In the genomic region with DNA sequence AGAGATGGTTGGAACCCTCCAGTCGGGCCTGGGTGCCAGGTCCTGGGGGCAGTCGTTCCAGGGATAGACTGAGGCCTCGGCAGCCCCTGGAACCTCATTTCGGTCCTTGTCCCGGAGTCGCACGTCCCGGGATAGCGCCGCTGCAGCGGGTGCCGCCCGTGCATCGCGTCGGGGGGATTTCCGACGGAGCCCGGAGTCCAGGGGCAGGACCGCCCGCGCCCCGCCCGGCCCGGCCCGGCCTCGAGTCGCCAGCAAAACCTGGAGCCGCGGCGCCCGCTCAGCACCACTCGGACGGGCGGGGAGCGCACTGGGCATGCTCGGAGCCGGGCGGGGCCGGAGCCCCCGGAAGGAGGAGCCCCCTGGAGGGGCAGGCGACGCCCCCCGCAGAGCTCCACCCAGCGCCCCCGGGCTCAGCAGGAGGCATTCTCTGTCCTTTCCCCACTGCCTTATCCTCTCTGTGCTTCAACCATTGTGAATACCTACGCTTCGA, we compare ENCODE assay signal across 1 cellular context.
TF ChIP-seq lines count a peak whose summit lies in the region.

No MANE protein-coding gene starts in this region.

TF ChIP-seq in HepG2, 621 proteins besides CTCF, POLR2A, EP300 and RAD21 (continued from another document and continues in another):
- TF ChIP-seq, protein P1, sequence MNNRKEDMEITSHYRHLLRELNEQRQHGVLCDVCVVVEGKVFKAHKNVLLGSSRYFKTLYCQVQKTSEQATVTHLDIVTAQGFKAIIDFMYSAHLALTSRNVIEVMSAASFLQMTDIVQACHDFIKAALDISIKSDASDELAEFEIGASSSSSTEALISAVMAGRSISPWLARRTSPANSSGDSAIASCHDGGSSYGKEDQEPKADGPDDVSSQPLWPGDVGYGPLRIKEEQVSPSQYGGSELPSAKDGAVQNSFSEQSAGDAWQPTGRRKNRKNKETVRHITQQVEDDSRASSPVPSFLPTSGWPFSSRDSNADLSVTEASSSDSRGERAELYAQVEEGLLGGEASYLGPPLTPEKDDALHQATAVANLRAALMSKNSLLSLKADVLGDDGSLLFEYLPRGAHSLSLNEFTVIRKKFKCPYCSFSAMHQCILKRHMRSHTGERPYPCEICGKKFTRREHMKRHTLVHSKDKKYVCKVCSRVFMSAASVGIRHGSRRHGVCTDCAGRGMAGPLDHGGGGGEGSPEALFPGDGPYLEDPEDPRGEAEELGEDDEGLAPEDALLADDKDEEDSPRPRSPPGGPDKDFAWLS (CRISPR knock-in tag; IDR thresholded peaks at IDR 0.05; ENCODE audit: borderline replicate concordance) = no peak
- TF ChIP-seq MIER3 (CRISPR knock-in tag; IDR thresholded peaks at IDR 0.05; ENCODE audit: borderline replicate concordance) (no peak), ELF3 (CRISPR knock-in tag; IDR thresholded peaks at IDR 0.05) (0 out of 2 replicates have a peak, but pooled peaks have one; percentile 41), ZNF33B (CRISPR knock-in tag; IDR thresholded peaks at IDR 0.05) (no peak; the same call in 1 of the 2 replicates), ZNF562 (CRISPR knock-in tag; IDR thresholded peaks at IDR 0.05; ENCODE audit: borderline replicate concordance) (no peak), ZNF678 (CRISPR knock-in tag; IDR thresholded peaks at IDR 0.05) (no peak), KDM1A (CRISPR knock-in tag; IDR thresholded peaks at IDR 0.05) (no peak), NONO (IDR thresholded peaks at IDR 0.05) (no peak), NONO (CRISPR knock-in tag; conservative IDR thresholded peaks at IDR 0.05) (0 out of 2 replicates have a peak, but pooled peaks have one; percentile 62), HDAC1 (CRISPR knock-in tag; IDR thresholded peaks at IDR 0.05) (peak; percentile 74), ZNF530 (CRISPR knock-in tag; IDR thresholded peaks at IDR 0.05; ENCODE audit: low read depth) (no peak), SKI (IDR thresholded peaks at IDR 0.05; ENCODE audit: partially characterized antibody) (peak; percentile 47), PHF20 (CRISPR knock-in tag; IDR thresholded peaks at IDR 0.05) (no peak), MIXL1 (CRISPR knock-in tag; IDR thresholded peaks at IDR 0.05) (no peak; the same call in 1 of the 2 replicates), ZNF225 (CRISPR knock-in tag; IDR thresholded peaks at IDR 0.05) (0 out of 2 replicates have a peak, but pooled peaks have one; percentile 64), KDM5B (CRISPR knock-in tag; IDR thresholded peaks at IDR 0.05; ENCODE audit: borderline replicate concordance) (peak; percentile 80; the same call in 1 of the 2 replicates), ZNF773 (CRISPR knock-in tag; IDR thresholded peaks at IDR 0.05; ENCODE audit: borderline replicate concordance) (no peak), DNMT3B (CRISPR knock-in tag; conservative IDR thresholded peaks at IDR 0.05) (no peak), NFE2L1 (CRISPR knock-in tag; IDR thresholded peaks at IDR 0.05; ENCODE audit: borderline replicate concordance) (no peak), NR2F1 (CRISPR knock-in tag; IDR thresholded peaks at IDR 0.05) (no peak), SP140L (CRISPR knock-in tag; IDR thresholded peaks at IDR 0.05; ENCODE audit: borderline replicate concordance) (no peak), ZNF563 (CRISPR knock-in tag; IDR thresholded peaks at IDR 0.05) (peak; percentile 84), POLR2AphosphoS5 (IDR thresholded peaks at IDR 0.05; ENCODE audit: low read depth, low read length) (peak; percentile 47; the same call in 1 of the 2 replicates), KDM5A (IDR thresholded peaks at IDR 0.05; ENCODE audit: borderline replicate concordance, low read length) (no peak), NRL (CRISPR knock-in tag; IDR thresholded peaks at IDR 0.05; ENCODE audit: borderline replicate concordance) (peak; percentile 81), ZNF660 (CRISPR knock-in tag; IDR thresholded peaks at IDR 0.05; ENCODE audit: borderline replicate concordance, low read depth) (no peak), ZNF224 (CRISPR knock-in tag; IDR thresholded peaks at IDR 0.05) (0 out of 2 replicates have a peak, but pooled peaks have one; percentile 35), ZNF607 (CRISPR knock-in tag; IDR thresholded peaks at IDR 0.05; ENCODE audit: borderline replicate concordance) (no peak), PAWR (CRISPR knock-in tag; IDR thresholded peaks at IDR 0.05; ENCODE audit: borderline replicate concordance) (no peak), MEIS1 (CRISPR knock-in tag; IDR thresholded peaks at IDR 0.05; ENCODE audit: borderline replicate concordance) (peak; percentile 26; the same call in 1 of the 2 replicates), ZNF446 (CRISPR knock-in tag; IDR thresholded peaks at IDR 0.05) (no peak), HMG20B (CRISPR knock-in tag; conservative IDR thresholded peaks at IDR 0.05) (no peak), ZFP82 (CRISPR knock-in tag; IDR thresholded peaks at IDR 0.05; ENCODE audit: borderline replicate concordance) (no peak), HNRNPUL1 (IDR thresholded peaks at IDR 0.05; ENCODE audit: low read depth, low read length) (no peak), ZFP62 (CRISPR knock-in tag; IDR thresholded peaks at IDR 0.05) (no peak), ZNF451 (CRISPR knock-in tag; IDR thresholded peaks at IDR 0.05) (no peak), WIZ (CRISPR knock-in tag; IDR thresholded peaks at IDR 0.05) (no peak), ZNF17 (CRISPR knock-in tag; IDR thresholded peaks at IDR 0.05) (no peak), ZNF136 (CRISPR knock-in tag; IDR thresholded peaks at IDR 0.05; ENCODE audit: low read depth) (no peak), ZNF329 (CRISPR knock-in tag; IDR thresholded peaks at IDR 0.05; ENCODE audit: low read depth) (no peak), NFYB (CRISPR knock-in tag; IDR thresholded peaks at IDR 0.05) (no peak), ZNF101 (CRISPR knock-in tag; IDR thresholded peaks at IDR 0.05; ENCODE audit: borderline replicate concordance, low read depth) (no peak), ZNF674 (CRISPR knock-in tag; IDR thresholded peaks at IDR 0.05; ENCODE audit: low read depth) (no peak), GATA4 (IDR thresholded peaks at IDR 0.05; ENCODE audit: borderline replicate concordance, low read depth) (no peak)
- TF ChIP-seq, protein P2, sequence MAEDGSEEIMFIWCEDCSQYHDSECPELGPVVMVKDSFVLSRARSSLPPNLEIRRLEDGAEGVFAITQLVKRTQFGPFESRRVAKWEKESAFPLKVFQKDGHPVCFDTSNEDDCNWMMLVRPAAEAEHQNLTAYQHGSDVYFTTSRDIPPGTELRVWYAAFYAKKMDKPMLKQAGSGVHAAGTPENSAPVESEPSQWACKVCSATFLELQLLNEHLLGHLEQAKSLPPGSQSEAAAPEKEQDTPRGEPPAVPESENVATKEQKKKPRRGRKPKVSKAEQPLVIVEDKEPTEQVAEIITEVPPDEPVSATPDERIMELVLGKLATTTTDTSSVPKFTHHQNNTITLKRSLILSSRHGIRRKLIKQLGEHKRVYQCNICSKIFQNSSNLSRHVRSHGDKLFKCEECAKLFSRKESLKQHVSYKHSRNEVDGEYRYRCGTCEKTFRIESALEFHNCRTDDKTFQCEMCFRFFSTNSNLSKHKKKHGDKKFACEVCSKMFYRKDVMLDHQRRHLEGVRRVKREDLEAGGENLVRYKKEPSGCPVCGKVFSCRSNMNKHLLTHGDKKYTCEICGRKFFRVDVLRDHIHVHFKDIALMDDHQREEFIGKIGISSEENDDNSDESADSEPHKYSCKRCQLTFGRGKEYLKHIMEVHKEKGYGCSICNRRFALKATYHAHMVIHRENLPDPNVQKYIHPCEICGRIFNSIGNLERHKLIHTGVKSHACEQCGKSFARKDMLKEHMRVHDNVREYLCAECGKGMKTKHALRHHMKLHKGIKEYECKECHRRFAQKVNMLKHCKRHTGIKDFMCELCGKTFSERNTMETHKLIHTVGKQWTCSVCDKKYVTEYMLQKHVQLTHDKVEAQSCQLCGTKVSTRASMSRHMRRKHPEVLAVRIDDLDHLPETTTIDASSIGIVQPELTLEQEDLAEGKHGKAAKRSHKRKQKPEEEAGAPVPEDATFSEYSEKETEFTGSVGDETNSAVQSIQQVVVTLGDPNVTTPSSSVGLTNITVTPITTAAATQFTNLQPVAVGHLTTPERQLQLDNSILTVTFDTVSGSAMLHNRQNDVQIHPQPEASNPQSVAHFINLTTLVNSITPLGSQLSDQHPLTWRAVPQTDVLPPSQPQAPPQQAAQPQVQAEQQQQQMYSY (CRISPR knock-in tag; IDR thresholded peaks at IDR 0.05) = peak; percentile 99
- TF ChIP-seq, protein P3, sequence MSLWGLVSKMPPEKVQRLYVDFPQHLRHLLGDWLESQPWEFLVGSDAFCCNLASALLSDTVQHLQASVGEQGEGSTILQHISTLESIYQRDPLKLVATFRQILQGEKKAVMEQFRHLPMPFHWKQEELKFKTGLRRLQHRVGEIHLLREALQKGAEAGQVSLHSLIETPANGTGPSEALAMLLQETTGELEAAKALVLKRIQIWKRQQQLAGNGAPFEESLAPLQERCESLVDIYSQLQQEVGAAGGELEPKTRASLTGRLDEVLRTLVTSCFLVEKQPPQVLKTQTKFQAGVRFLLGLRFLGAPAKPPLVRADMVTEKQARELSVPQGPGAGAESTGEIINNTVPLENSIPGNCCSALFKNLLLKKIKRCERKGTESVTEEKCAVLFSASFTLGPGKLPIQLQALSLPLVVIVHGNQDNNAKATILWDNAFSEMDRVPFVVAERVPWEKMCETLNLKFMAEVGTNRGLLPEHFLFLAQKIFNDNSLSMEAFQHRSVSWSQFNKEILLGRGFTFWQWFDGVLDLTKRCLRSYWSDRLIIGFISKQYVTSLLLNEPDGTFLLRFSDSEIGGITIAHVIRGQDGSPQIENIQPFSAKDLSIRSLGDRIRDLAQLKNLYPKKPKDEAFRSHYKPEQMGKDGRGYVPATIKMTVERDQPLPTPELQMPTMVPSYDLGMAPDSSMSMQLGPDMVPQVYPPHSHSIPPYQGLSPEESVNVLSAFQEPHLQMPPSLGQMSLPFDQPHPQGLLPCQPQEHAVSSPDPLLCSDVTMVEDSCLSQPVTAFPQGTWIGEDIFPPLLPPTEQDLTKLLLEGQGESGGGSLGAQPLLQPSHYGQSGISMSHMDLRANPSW (CRISPR knock-in tag; IDR thresholded peaks at IDR 0.05; ENCODE audit: borderline replicate concordance) = no peak; the same call in 1 of the 2 replicates
- TF ChIP-seq, protein P4, sequence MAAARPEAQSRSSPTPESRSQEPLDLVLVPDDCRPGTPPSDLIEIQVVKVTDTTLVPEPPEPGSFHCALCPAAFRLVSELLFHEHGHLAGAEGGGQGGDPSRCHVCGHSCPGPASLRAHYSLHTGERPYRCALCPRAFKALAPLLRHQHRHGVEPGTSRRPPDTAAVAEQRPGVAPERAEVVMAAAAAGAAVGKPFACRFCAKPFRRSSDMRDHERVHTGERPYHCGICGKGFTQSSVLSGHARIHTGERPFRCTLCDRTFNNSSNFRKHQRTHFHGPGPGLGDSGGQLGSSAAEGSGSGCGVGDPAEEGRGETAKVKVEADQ (CRISPR knock-in tag; IDR thresholded peaks at IDR 0.05; ENCODE audit: borderline replicate concordance) = no peak
- TF ChIP-seq, protein P5, sequence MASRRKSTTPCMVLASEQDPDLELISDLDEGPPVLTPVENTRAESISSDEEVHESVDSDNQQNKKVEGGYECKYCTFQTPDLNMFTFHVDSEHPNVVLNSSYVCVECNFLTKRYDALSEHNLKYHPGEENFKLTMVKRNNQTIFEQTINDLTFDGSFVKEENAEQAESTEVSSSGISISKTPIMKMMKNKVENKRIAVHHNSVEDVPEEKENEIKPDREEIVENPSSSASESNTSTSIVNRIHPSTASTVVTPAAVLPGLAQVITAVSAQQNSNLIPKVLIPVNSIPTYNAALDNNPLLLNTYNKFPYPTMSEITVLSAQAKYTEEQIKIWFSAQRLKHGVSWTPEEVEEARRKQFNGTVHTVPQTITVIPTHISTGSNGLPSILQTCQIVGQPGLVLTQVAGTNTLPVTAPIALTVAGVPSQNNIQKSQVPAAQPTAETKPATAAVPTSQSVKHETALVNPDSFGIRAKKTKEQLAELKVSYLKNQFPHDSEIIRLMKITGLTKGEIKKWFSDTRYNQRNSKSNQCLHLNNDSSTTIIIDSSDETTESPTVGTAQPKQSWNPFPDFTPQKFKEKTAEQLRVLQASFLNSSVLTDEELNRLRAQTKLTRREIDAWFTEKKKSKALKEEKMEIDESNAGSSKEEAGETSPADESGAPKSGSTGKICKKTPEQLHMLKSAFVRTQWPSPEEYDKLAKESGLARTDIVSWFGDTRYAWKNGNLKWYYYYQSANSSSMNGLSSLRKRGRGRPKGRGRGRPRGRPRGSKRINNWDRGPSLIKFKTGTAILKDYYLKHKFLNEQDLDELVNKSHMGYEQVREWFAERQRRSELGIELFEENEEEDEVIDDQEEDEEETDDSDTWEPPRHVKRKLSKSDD (CRISPR knock-in tag; IDR thresholded peaks at IDR 0.05; ENCODE audit: low read depth) = 0 out of 2 replicates have a peak, but pooled peaks have one; percentile 24
- TF ChIP-seq, protein P6, sequence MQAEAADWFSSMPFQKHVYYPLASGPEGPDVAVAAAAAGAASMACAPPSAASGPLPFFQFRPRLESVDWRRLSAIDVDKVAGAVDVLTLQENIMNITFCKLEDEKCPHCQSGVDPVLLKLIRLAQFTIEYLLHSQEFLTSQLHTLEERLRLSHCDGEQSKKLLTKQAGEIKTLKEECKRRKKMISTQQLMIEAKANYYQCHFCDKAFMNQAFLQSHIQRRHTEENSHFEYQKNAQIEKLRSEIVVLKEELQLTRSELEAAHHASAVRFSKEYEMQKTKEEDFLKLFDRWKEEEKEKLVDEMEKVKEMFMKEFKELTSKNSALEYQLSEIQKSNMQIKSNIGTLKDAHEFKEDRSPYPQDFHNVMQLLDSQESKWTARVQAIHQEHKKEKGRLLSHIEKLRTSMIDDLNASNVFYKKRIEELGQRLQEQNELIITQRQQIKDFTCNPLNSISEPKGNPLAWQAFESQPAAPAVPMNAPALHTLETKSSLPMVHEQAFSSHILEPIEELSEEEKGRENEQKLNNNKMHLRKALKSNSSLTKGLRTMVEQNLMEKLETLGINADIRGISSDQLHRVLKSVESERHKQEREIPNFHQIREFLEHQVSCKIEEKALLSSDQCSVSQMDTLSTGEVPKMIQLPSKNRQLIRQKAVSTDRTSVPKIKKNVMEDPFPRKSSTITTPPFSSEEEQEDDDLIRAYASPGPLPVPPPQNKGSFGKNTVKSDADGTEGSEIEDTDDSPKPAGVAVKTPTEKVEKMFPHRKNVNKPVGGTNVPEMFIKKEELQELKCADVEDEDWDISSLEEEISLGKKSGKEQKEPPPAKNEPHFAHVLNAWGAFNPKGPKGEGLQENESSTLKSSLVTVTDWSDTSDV (CRISPR knock-in tag; IDR thresholded peaks at IDR 0.05) = no peak; the same call in 1 of the 2 replicates
- TF ChIP-seq, protein P7, sequence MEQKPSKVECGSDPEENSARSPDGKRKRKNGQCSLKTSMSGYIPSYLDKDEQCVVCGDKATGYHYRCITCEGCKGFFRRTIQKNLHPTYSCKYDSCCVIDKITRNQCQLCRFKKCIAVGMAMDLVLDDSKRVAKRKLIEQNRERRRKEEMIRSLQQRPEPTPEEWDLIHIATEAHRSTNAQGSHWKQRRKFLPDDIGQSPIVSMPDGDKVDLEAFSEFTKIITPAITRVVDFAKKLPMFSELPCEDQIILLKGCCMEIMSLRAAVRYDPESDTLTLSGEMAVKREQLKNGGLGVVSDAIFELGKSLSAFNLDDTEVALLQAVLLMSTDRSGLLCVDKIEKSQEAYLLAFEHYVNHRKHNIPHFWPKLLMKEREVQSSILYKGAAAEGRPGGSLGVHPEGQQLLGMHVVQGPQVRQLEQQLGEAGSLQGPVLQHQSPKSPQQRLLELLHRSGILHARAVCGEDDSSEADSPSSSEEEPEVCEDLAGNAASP (CRISPR knock-in tag; IDR thresholded peaks at IDR 0.05; ENCODE audit: borderline replicate concordance) = no peak
